10 cellular contexts compared by ENCODE assay signal in genomic region chr10:103145860-103146466, GRCh38. TPM values are rescaled to one million over a fixed set of nuclear protein-coding genes. Genes with fewer than 3 reads are reported as not detected.
DNase-seq lines count a peak whose midpoint lies in the region; ATAC-seq lines count a peak whose summit lies in the region.
"Had no signal": no experiment of that assay in that cellular context is flagged by ENCODE, and none has a peak within 500 bp of the region (broad histone marks: within the 10 kb centered on the region; RNA-seq: fewer than 3 reads in every experiment).

No MANE protein-coding gene starts in this region.

- H2BK5ac ChIP-seq in mesendoderm (ENCODE audit: low read length), result no peak overlapping the region

- H3K4ac ChIP-seq in mesendoderm (ENCODE audit: low read depth, low read length), result no peak overlapping the region

- no peak overlapping the region for H3K23ac ChIP-seq in mesendoderm (ENCODE audit: low read length)

- H3K27me3 ChIP-seq in mesendoderm (ENCODE audit: insufficient read depth, low read length, poor library complexity), result no peaks in the 10 kb centered on the region

- peaks cover 3% of the 10 kb centered on the region for H3K79me1 ChIP-seq in mesendoderm (ENCODE audit: low read length)

- H3K79me2 ChIP-seq in mesendoderm (ENCODE audit: control insufficient read depth, insufficient read depth, low read length), result no peaks in the 10 kb centered on the region

- DNase-seq in ELR (ENCODE audit: low read depth) (peak; percentile 69), OCI-M1 (lab: John Stamatoyannopoulos, UW) (peak; percentile 65), fibroblast of the conjunctiva (ENCODE audit: low read depth) (peak; percentile 90), posterior vena cava (ENCODE audit: low spot score) (peak; percentile 89), NCI-H1417 treated with DMSO at 0.1 percent for 48 hours (lab: John Stamatoyannopoulos, UW) (no peak), mesendoderm (no peak), NCI-H1436 treated with DMSO at 0.1 percent for 48 hours (lab: John Stamatoyannopoulos, UW) (no peak)
- DNase-seq: activated T-cell treated with anti-CD3 and anti-CD28 coated beads, Interleukin-2, amount 50 U/mL, for 48 hours; NCI-H1048 had no signal

- no peak overlapping the region for H3K18ac ChIP-seq in mesendoderm (ENCODE audit: low read length)

- no peak for ATAC-seq in HG03521 (IDR thresholded peaks at IDR 0.05; ENCODE audit: unreplicated experiment)

- no peak overlapping the region for H2BK15ac ChIP-seq in mesendoderm (replicated peaks; ENCODE audit: low read depth)

- H2AK5ac ChIP-seq in mesendoderm (ENCODE audit: low read length), result no peak overlapping the region

- no peak overlapping the region for H4K8ac ChIP-seq in mesendoderm (ENCODE audit: low read depth, low read length)

- no CpG with 5 or more reads among the region's 3 CpGs for WGBS in mesendoderm (ENCODE audit: extremely low coverage, insufficient coverage, low lambda C conversion rate)

- H3K4me3 ChIP-seq in mesendoderm (ENCODE audit: low read length), result no peak overlapping the region

- no peak overlapping the region for H3K9ac ChIP-seq in mesendoderm (ENCODE audit: low read length)

- intact Hi-C loops in posterior vena cava (cut with DNase I), result no loop called here

- no peak overlapping the region for H3K56ac ChIP-seq in mesendoderm (ENCODE audit: low read length)

- H3K27ac ChIP-seq in mesendoderm (ENCODE audit: low read depth, low read length), result no peak overlapping the region

- no peaks in the 10 kb centered on the region for H3K36me3 ChIP-seq in mesendoderm (ENCODE audit: control insufficient read depth, insufficient read depth, low read length)

- no peak overlapping the region for H3K4me2 ChIP-seq in mesendoderm (ENCODE audit: low read length)

- H2BK120ac ChIP-seq in mesendoderm (ENCODE audit: low read depth, low read length), result no peak overlapping the region

- H3K4me1 ChIP-seq in mesendoderm (ENCODE audit: control insufficient read depth, low read depth, low read length), result peaks cover 2% of the 10 kb centered on the region

- H4K5ac ChIP-seq in mesendoderm (ENCODE audit: low read length), result no peak overlapping the region

RNA-seq across cellular contexts. Expression of gene NT5C2, which starts 47.1 kb away (rescaled TPM):
- 10 to 100 TPM; 50.4 to 50.6 TPM for total RNA-seq in posterior vena cava
- polyA plus RNA-seq in mesendoderm (2013, experiment 1 of 2), result 59.8 TPM
- 62.1 TPM for polyA plus RNA-seq in mesendoderm (2013, experiment 2 of 2)

Comparison
In these comparisons a context has a peak if more than half of its experiments do, and no peak if none do; other contexts are left out.
1. DNase-seq: peak in ELR (single experiment), OCI-M1 (single experiment), fibroblast of the conjunctiva (single experiment) and posterior vena cava (single experiment); none in NCI-H1417 treated with DMSO at 0.1 percent for 48 hours (single experiment), mesendoderm (single experiment) and NCI-H1436 treated with DMSO at 0.1 percent for 48 hours (single experiment).